In genomic region chr17:58019521-58019920, GRCh38 we compare ENCODE assay signal across 18 cellular contexts. TPM values are rescaled to one million over a fixed set of nuclear protein-coding genes. Genes with fewer than 3 reads are reported as not detected.
DNase-seq lines count a peak whose midpoint lies in the region; ATAC-seq and TF ChIP-seq lines count a peak whose summit lies in the region.
"Had no signal": no experiment of that assay in that cellular context is flagged by ENCODE, and none has a peak within 500 bp of the region (broad histone marks: within the 10 kb centered on the region; RNA-seq: fewer than 3 reads in every experiment).

No MANE protein-coding gene starts in this region.

- POLR2A ChIA-PET in A673 (lab: Charles Lee; ENCODE audit: low non-redundant PET), result no interaction called here
- POLR2A ChIA-PET in activated CD4-positive, alpha-beta T cell treated with anti-CD3 and anti-CD28 coated beads for 36 hours (lab: Charles Lee), result interaction anchor here (0.6 kb wide), 1 partner anchor 17 kb away, joined by 4 read pairs; no protein-coding TSS in a partner anchor

- H3K27ac ChIP-seq in DOHH2 (ENCODE audit: low read depth, low read length) (no peak overlapping the region), Karpas-422 (ENCODE audit: low read length) (no peak overlapping the region), A673 (ENCODE audit: low read depth, low read length, poor library complexity, severe bottlenecking) (no peak overlapping the region)
- H3K27ac ChIP-seq: BLaER1, C4-2B, GM23248 had no signal

- H3K9me3 ChIP-seq in DOHH2 (ENCODE audit: control insufficient read depth, insufficient read depth, low read length) (no peaks in the 10 kb centered on the region), Karpas-422 (ENCODE audit: low read length) (no peaks in the 10 kb centered on the region), A673 (ENCODE audit: low read depth, low read length, poor library complexity, severe bottlenecking) (no peaks in the 10 kb centered on the region)
- H3K9me3 ChIP-seq: BLaER1 had no signal

- H3K4me1 Mint-ChIP-seq in activated CD4-positive, alpha-beta T cell treated with anti-CD3 and anti-CD28 coated beads for 36 hours, result no peaks in the 10 kb centered on the region
- H3K4me1 Mint-ChIP-seq: B cell; CD4-positive, CD25-positive, alpha-beta regulatory T cell had no signal

- DNase-seq in COR-L47 (lab: John Stamatoyannopoulos, UW) (peak; percentile 27), Karpas-422 (no peak), A673 (ENCODE audit: low spot score) (no peak)
- no peak for DNase-seq in activated CD4-positive, alpha-beta T cell treated with anti-CD3 and anti-CD28 coated beads for 36 hours
- DNase-seq: CD4-positive, CD25-positive, alpha-beta regulatory T cell; CD8-positive, alpha-beta T cell; DMS 273 treated with DMSO at 0.1 percent for 48 hours; DMS79; GF-D8; GM23248; H9; HFFc6 had no signal

- H3K4me1 ChIP-seq in DOHH2 (ENCODE audit: control insufficient read depth, low read length), result peaks cover 15% of the 10 kb centered on the region
- peaks cover 41% of the 10 kb centered on the region for H3K4me1 ChIP-seq in Karpas-422 (ENCODE audit: low read length)
- H3K4me1 ChIP-seq in A673 (ENCODE audit: insufficient read depth, low read length, poor library complexity, severe bottlenecking), result peaks cover 3% of the 10 kb centered on the region

- no peaks in the 10 kb centered on the region for H4K20me1 ChIP-seq in DOHH2 (ENCODE audit: control insufficient read depth, insufficient read depth, low read depth, low read length)
- no peaks in the 10 kb centered on the region for H4K20me1 ChIP-seq in Karpas-422 (ENCODE audit: insufficient read depth, low read depth, low read length)
- H4K20me1 ChIP-seq: BLaER1 had no signal

- no peak overlapping the region for H3K4me3 Mint-ChIP-seq in activated CD4-positive, alpha-beta T cell treated with anti-CD3 and anti-CD28 coated beads for 36 hours
- H3K4me3 Mint-ChIP-seq: B cell; CD4-positive, CD25-positive, alpha-beta regulatory T cell; CD8-positive, alpha-beta T cell; H9; HFFc6 had no signal

- H2AFZ ChIP-seq in Karpas-422 (ENCODE audit: low read length), result no peak overlapping the region; the same call in 1 of the 2 replicates
- H2AFZ ChIP-seq: GM23248 had no signal

- peak overlapping the region; percentile 35 for H3K4me2 ChIP-seq in DOHH2 (ENCODE audit: low read length)
- H3K4me2 ChIP-seq in Karpas-422 (ENCODE audit: low read depth, low read length, poor library complexity, severe bottlenecking), result peak overlapping the region; percentile 55
- H3K4me2 ChIP-seq: BLaER1 had no signal

- no peaks in the 10 kb centered on the region for H3K36me3 Mint-ChIP-seq in activated CD4-positive, alpha-beta T cell treated with anti-CD3 and anti-CD28 coated beads for 36 hours (ENCODE audit: low read depth)
- H3K36me3 Mint-ChIP-seq: CD4-positive, CD25-positive, alpha-beta regulatory T cell; CD8-positive, alpha-beta T cell had no signal

- H3F3A ChIP-seq in DOHH2 (ENCODE audit: control insufficient read depth, insufficient read depth), result 0 out of 2 replicates have a peak, but pooled peaks cover 2% of the 10 kb centered on the region

- H3K36me3 ChIP-seq in DOHH2 (ENCODE audit: control insufficient read depth, low read length) (no peaks in the 10 kb centered on the region), Karpas-422 (ENCODE audit: insufficient read depth, low read length) (no peaks in the 10 kb centered on the region), A673 (ENCODE audit: insufficient read depth, low read length, poor library complexity, severe bottlenecking) (no peaks in the 10 kb centered on the region)
- H3K36me3 ChIP-seq: BLaER1 had no signal

- intact Hi-C loops in A673 (cut with micrococcal nuclease; ENCODE audit: unreplicated experiment), result no loop called here
- intact Hi-C loops in activated CD4-positive, alpha-beta T cell treated with anti-CD3 and anti-CD28 coated beads for 36 hours (cut with DNase I, micrococcal nuclease), result no loop called here

- peak overlapping the region; percentile 44; the same call in 1 of the 2 replicates for H3K9ac ChIP-seq in Karpas-422 (ENCODE audit: low read length)
- H3K9ac ChIP-seq: BLaER1, GM23248 had no signal

- H3K79me2 ChIP-seq in DOHH2 (ENCODE audit: control insufficient read depth, low read length) (no peaks in the 10 kb centered on the region), Karpas-422 (ENCODE audit: low read length) (no peaks in the 10 kb centered on the region)

- no peak for TF ChIP-seq CTCF in DOHH2 (IDR thresholded peaks at IDR 0.05; ENCODE audit: low read depth, low read length, poor library complexity, severe bottlenecking)
- no peak for TF ChIP-seq CTCF in A673 (conservative IDR thresholded peaks at IDR 0.05; ENCODE audit: low read depth, low read length)

- peaks cover 13% of the 10 kb centered on the region for H3K27me3 Mint-ChIP-seq in activated CD4-positive, alpha-beta T cell treated with anti-CD3 and anti-CD28 coated beads for 36 hours

- CTCF ChIA-PET in A673 (lab: Charles Lee), result no interaction called here
- CTCF ChIA-PET in activated CD4-positive, alpha-beta T cell treated with anti-CD3 and anti-CD28 coated beads for 36 hours (lab: Charles Lee), result interaction anchor here (0.5 to 1.4 kb wide), 2 partner anchors 12 to 160 kb away, joined by 3 to 4 read pairs; partner anchors contain the start of gene SRSF1

- no TSS peak for BruUV-seq in A673 (replicated peaks; lab: Mats Ljungman, UMichigan)

- H3K27ac Mint-ChIP-seq in activated CD4-positive, alpha-beta T cell treated with anti-CD3 and anti-CD28 coated beads for 36 hours, result no peak overlapping the region
- H3K27ac Mint-ChIP-seq: B cell; CD4-positive, CD25-positive, alpha-beta regulatory T cell; CD8-positive, alpha-beta T cell; H9; HFFc6 had no signal

- H3K27me3 ChIP-seq in DOHH2 (ENCODE audit: control insufficient read depth, low read length), result no peaks in the 10 kb centered on the region
- no peaks in the 10 kb centered on the region for H3K27me3 ChIP-seq in Karpas-422 (ENCODE audit: low read length)
- no peaks in the 10 kb centered on the region for H3K27me3 ChIP-seq in A673 (replicated peaks; ENCODE audit: insufficient read depth, low read depth, low read length, poor library complexity)
- H3K27me3 ChIP-seq: BLaER1 had no signal

- ATAC-seq in GM19455 (IDR thresholded peaks at IDR 0.05; ENCODE audit: unreplicated experiment), result no peak
- no peak for ATAC-seq in activated CD4-positive, alpha-beta T cell treated with anti-CD3 and anti-CD28 coated beads for 36 hours
- ATAC-seq: CD8-positive, alpha-beta T cell; HCT116 had no signal

- H3K9me2 ChIP-seq in DOHH2 (replicated peaks; ENCODE audit: control insufficient read depth, low read length) (no peaks in the 10 kb centered on the region), Karpas-422 (replicated peaks; ENCODE audit: insufficient read depth, low read length) (no peaks in the 10 kb centered on the region)

- H3K4me3 ChIP-seq in DOHH2 (ENCODE audit: low read length), result no peak overlapping the region
- peak overlapping the region; percentile 35; the same call in 1 of the 2 replicates for H3K4me3 ChIP-seq in Karpas-422 (ENCODE audit: low read length)
- no peak overlapping the region for H3K4me3 ChIP-seq in A673 (ENCODE audit: low read depth, low read length, poor library complexity, severe bottlenecking)
- H3K4me3 ChIP-seq: BLaER1, GM23248 had no signal

- H3K9me3 Mint-ChIP-seq in activated CD4-positive, alpha-beta T cell treated with anti-CD3 and anti-CD28 coated beads for 36 hours (ENCODE audit: low read depth), result no peaks in the 10 kb centered on the region
- H3K9me3 Mint-ChIP-seq: CD8-positive, alpha-beta T cell; H9; HFFc6 had no signal

RNA-seq across cellular contexts. Expression of gene SRSF1, which starts 12.5 kb away (rescaled TPM):
- total RNA-seq in Karpas-422 (2014; rRNA removed; shearing (Covaris generic); ENCODE audit: low replicate concordance), result 347 and 387 TPM in 2 replicates
- 491 and 512 TPM in 2 replicates for total RNA-seq in A673 (2021)
- 100 to 1,000 TPM; 271 to 368 TPM for total RNA-seq in activated CD4-positive, alpha-beta T cell treated with anti-CD3 and anti-CD28 coated beads for 36 hours

RNA-seq across cellular contexts. Expression of gene VEZF1, which starts 31.5 kb away (rescaled TPM):
- total RNA-seq in Karpas-422 (2014; rRNA removed; shearing (Covaris generic); ENCODE audit: low replicate concordance), result 32.6 and 53.4 TPM in 2 replicates
- total RNA-seq in A673 (2021), result 75.7 and 77.7 TPM in 2 replicates
- 10 to 100 TPM; 21.3 to 26.3 TPM for total RNA-seq in activated CD4-positive, alpha-beta T cell treated with anti-CD3 and anti-CD28 coated beads for 36 hours
